10 cellular contexts compared by ENCODE assay signal in the genomic region with DNA sequence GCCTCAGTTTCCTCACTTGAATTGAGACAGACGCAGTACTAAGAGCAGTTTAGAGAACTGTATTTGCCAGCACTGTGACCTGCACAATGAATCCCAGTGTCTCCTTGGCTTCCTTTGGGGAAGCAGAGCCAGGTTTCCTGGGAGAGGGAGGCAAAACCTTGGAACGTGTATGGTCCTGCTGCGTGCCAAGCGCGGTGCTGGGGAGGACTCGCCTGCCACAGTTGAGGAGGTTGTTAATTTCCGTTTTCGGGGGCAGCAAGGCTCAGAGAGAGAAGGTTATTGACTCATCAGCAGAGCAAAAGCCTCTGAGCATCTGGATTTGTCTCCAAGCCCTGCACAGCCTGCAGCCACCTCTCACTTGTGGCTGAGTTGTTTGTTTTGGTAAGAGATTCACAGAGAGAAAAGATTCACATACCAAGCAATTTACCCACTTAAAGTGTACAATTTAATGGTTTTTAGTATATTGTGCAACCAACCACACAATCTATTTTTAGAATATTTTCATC. TPM values are rescaled to one million over a fixed set of nuclear protein-coding genes. Genes with fewer than 3 reads are reported as not detected.
DNase-seq lines count a peak whose midpoint lies in the region; ATAC-seq and FAIRE-seq lines count a peak whose summit lies in the region.
"Had no signal": no experiment of that assay in that cellular context is flagged by ENCODE, and none has a peak within 500 bp of the region (broad histone marks: within the 10 kb centered on the region; RNA-seq: fewer than 3 reads in every experiment).

No MANE protein-coding gene starts in this region.

- no peaks in the 10 kb centered on the region for H3K36me3 Mint-ChIP-seq in activated naive CD4-positive, alpha-beta T cell treated with anti-CD3 and anti-CD28 coated beads, Interleukin-2, amount 10 ng/mL, durations not matched to agents 7 days and 5 days

- no peak for FAIRE-seq in GM19239 (lab: Jason Lieb, UNC)

- peak; percentile 25 to 73 for ATAC-seq in left cardiac atrium
- no peak for ATAC-seq in left ventricle myocardium superior
- ATAC-seq in GM18502 (IDR thresholded peaks at IDR 0.05; ENCODE audit: poor library complexity, unreplicated experiment) = no peak
- ATAC-seq in HG02938 (IDR thresholded peaks at IDR 0.05; ENCODE audit: unreplicated experiment) = no peak

- peaks cover 75% of the 10 kb centered on the region for H3K27me3 Mint-ChIP-seq in activated naive CD4-positive, alpha-beta T cell treated with anti-CD3 and anti-CD28 coated beads, Interleukin-2, amount 10 ng/mL, durations not matched to agents 7 days and 5 days

- no peaks in the 10 kb centered on the region for H3K4me1 Mint-ChIP-seq in activated naive CD4-positive, alpha-beta T cell treated with anti-CD3 and anti-CD28 coated beads, Interleukin-2, amount 10 ng/mL, durations not matched to agents 7 days and 5 days

- DNase-seq in left cardiac atrium (no peak), left ventricle myocardium superior (no peak), anterior cingulate cortex (lab: John Stamatoyannopoulos, UW) (peak in 51 of 58 donors; percentile 17 to 83 (median 51)), iris pigment epithelial cell (ENCODE audit: low read depth) (peak; percentile 98), GM19239 (ENCODE audit: insufficient read length, low spot score) (no peak)
- DNase-seq in activated naive CD4-positive, alpha-beta T cell treated with anti-CD3 and anti-CD28 coated beads, Interleukin-2, amount 10 ng/mL, durations not matched to agents 7 days and 5 days = no peak
- DNase-seq: sigmoid colon had no signal

- H3K27ac Mint-ChIP-seq in activated naive CD4-positive, alpha-beta T cell treated with anti-CD3 and anti-CD28 coated beads, Interleukin-2, amount 10 ng/mL, durations not matched to agents 7 days and 5 days = no peak overlapping the region
- H3K27ac Mint-ChIP-seq: activated T-helper 2 cell treated with anti-CD3 and anti-CD28 coated beads, Interferon-gamma antibody, Interleukin-2, Interleukin-4, amounts not matched to agents 10 μg/mL and 5 μg/mL and 100 μg/mL, durations not matched to agents 14 hours and 24 hours and 36 hours had no signal

- H3K9me3 Mint-ChIP-seq in activated naive CD4-positive, alpha-beta T cell treated with anti-CD3 and anti-CD28 coated beads, Interleukin-2, amount 10 ng/mL, durations not matched to agents 7 days and 5 days = no peaks in the 10 kb centered on the region
- H3K9me3 Mint-ChIP-seq: activated T-helper 2 cell treated with anti-CD3 and anti-CD28 coated beads, Interferon-gamma antibody, Interleukin-2, Interleukin-4, amounts not matched to agents 10 μg/mL and 5 μg/mL and 100 μg/mL, durations not matched to agents 14 hours and 24 hours and 36 hours had no signal

- no peak overlapping the region for H3K4me3 Mint-ChIP-seq in activated naive CD4-positive, alpha-beta T cell treated with anti-CD3 and anti-CD28 coated beads, Interleukin-2, amount 10 ng/mL, durations not matched to agents 7 days and 5 days

- CTCF ChIA-PET in activated naive CD4-positive, alpha-beta T cell treated with anti-CD3 and anti-CD28 coated beads, Interleukin-2, amount 10 ng/mL, durations not matched to agents 7 days and 5 days (lab: Charles Lee) = no interaction called here

- intact Hi-C loops in left cardiac atrium (cut with DNase I) = no loop called here
- intact Hi-C loops in left ventricle myocardium superior (cut with micrococcal nuclease) = no loop called here

RNA-seq across cellular contexts. Expression of a gene that starts 10.8 kb away (rescaled TPM):
- 1 to 10 TPM in 1 of 2 donors, under 1 TPM in 1; 0.18 to 1.8 TPM for total RNA-seq in left cardiac atrium
- total RNA-seq in left ventricle myocardium superior = 0.37 TPM
- total RNA-seq: activated T-helper 2 cell treated with anti-CD3 and anti-CD28 coated beads, Interferon-gamma antibody, Interleukin-2, Interleukin-4, amounts not matched to agents 10 μg/mL and 5 μg/mL and 100 μg/mL, durations not matched to agents 14 hours and 24 hours and 36 hours; sigmoid colon had no signal

RNA-seq across cellular contexts. Expression of a gene that starts 22.9 kb away (rescaled TPM):
- total RNA-seq in left cardiac atrium = 10 to 100 TPM; 33.6 to 42.8 TPM
- 67.6 TPM for total RNA-seq in left ventricle myocardium superior

RNA-seq across cellular contexts. Expression of a gene that starts 58.6 kb away (rescaled TPM):
- total RNA-seq in left cardiac atrium (not detected), left ventricle myocardium superior (not detected)
- total RNA-seq: activated T-helper 2 cell treated with anti-CD3 and anti-CD28 coated beads, Interferon-gamma antibody, Interleukin-2, Interleukin-4, amounts not matched to agents 10 μg/mL and 5 μg/mL and 100 μg/mL, durations not matched to agents 14 hours and 24 hours and 36 hours; sigmoid colon had no signal

Comparison
In these comparisons a context has a peak if more than half of its experiments do, and no peak if none do; other contexts are left out.
1. ATAC-seq: peak in left cardiac atrium (2 of 2); none in left ventricle myocardium superior (single experiment), GM18502 (single experiment) and HG02938 (single experiment).
2. DNase-seq: peak in anterior cingulate cortex (51 of 58) and iris pigment epithelial cell (single experiment); none in left cardiac atrium (single experiment), left ventricle myocardium superior (single experiment), GM19239 (single experiment) and activated naive CD4-positive, alpha-beta T cell treated with anti-CD3 and anti-CD28 coated beads, Interleukin-2, amount 10 ng/mL, durations not matched to agents 7 days and 5 days (single experiment).